ENCODE assay signal across 30 cellular contexts in the genomic region with DNA sequence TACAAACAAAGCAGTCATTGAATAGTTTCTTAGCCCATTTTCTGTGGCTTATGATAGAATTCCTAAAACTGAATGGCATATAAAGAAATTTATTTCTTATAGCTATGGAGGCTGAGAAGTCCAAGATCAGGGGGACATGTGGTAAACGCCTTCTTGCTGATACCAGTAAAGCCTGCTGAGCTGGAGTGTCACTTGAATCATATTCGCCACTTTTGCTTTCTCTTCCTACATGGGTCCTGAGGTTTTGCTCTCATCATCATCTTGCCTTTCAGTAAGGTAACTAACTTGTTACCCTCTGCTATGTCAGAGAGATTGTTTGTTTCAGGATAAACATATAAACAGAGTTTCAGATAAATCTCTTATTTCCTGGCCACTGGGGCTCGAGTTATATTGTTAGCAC.
A peak's percentile ranks its signal among the peaks of the same experiment; 100 is the strongest.
DNase-seq lines count a peak whose midpoint lies in the region; ATAC-seq and TF ChIP-seq lines count a peak whose summit lies in the region.
"Had no signal": no experiment of that assay in that cellular context is flagged by ENCODE, and none has a peak within 500 bp of the region (broad histone marks: within the 10 kb centered on the region; RNA-seq: fewer than 3 reads in every experiment).

No MANE protein-coding gene starts in this region.

- TF ChIP-seq CTCF in OCI-LY3 (IDR thresholded peaks at IDR 0.05; ENCODE audit: low read depth, low read length): no peak
- no peak for TF ChIP-seq CTCF in natural killer cell (IDR thresholded peaks at IDR 0.05)

- H3K4me1 Mint-ChIP-seq in activated naive CD4-positive, alpha-beta T cell treated with anti-CD3 and anti-CD28 coated beads for 36 hours (ENCODE audit: low read depth): peaks cover 42% of the 10 kb centered on the region
- H3K4me1 Mint-ChIP-seq in natural killer cell: peaks cover 11 to 27% of the 10 kb centered on the region in 2 donors

- H2AFZ ChIP-seq in OCI-LY3 (ENCODE audit: low read depth, low read length): no peak overlapping the region
- H2AFZ ChIP-seq: hepatocyte, neural progenitor cell, parathyroid adenoma had no signal

- no peaks in the 10 kb centered on the region for H3K9me3 Mint-ChIP-seq in activated naive CD4-positive, alpha-beta T cell treated with anti-CD3 and anti-CD28 coated beads for 36 hours
- no peaks in the 10 kb centered on the region for H3K9me3 Mint-ChIP-seq in natural killer cell
- H3K9me3 Mint-ChIP-seq: activated T-cell treated with anti-CD3 and anti-CD28 coated beads, Interleukin-2, amount 50 U/mL, for 24 hours; CD8-positive, alpha-beta T cell; memory B cell; T-helper 1 cell treated with Interleukin-12 subunit alpha and Interleukin-12 subunit beta and Interleukin-4 antibody, amounts not matched to agents 30 μg/mL and 1 μg/mL, for 36 hours had no signal

- DNase-seq in activated naive CD4-positive, alpha-beta T cell treated with anti-CD3 and anti-CD28 coated beads for 36 hours: peak; percentile 36
- no peak for DNase-seq in activated naive CD4-positive, alpha-beta T cell treated with Interleukin-2 at 50 U/mL for 16 hours
- DNase-seq in natural killer cell: no peak
- DNase-seq: activated CD4-positive, CD25-positive, alpha-beta regulatory T cell; activated naive CD4-positive, alpha-beta T cell; activated T-cell treated with anti-CD3 and anti-CD28 coated beads, Interleukin-2, amount 50 U/mL, for 24 hours; BE2C; CD8-positive, alpha-beta T cell; DMS 273 treated with DMSO at 0.1 percent for 48 hours; NCI-H1417 treated with DMSO at 0.1 percent for 48 hours; NCI-H2081 treated with DMSO at 0.1 percent for 48 hours; NCI-H2227 treated with DMSO at 0.1 percent for 48 hours; NCI-H526; NK-92 treated with Interleukin-12 subunit alpha and Interleukin-12 subunit beta, amount 100 ng/mL, for 24 hours; PC-3; stimulated activated naive CD4-positive, alpha-beta T cell treated with Interleukin-2 at 50 U/mL for 16 hours; uterus had no signal

- peaks cover 7% of the 10 kb centered on the region; the same call in 1 of the 2 replicates for H3K9me3 ChIP-seq in OCI-LY3 (ENCODE audit: insufficient read depth, low read length)
- H3K9me3 ChIP-seq: BE2C, gastroesophageal sphincter, uterus had no signal

- intact Hi-C loops in activated naive CD4-positive, alpha-beta T cell treated with anti-CD3 and anti-CD28 coated beads for 36 hours (cut with micrococcal nuclease): loop anchor here (5.0 kb wide), 1 partner anchor 356 kb away; no protein-coding TSS in a partner anchor
- intact Hi-C loops in natural killer cell (cut with micrococcal nuclease): no loop called here

- peak; percentile 71 for ATAC-seq in HG03025 (IDR thresholded peaks at IDR 0.05; ENCODE audit: low FRiP score, unreplicated experiment)
- peak; percentile 36 to 76 (median 74) for ATAC-seq in natural killer cell
- no peak for ATAC-seq in HG03095 (IDR thresholded peaks at IDR 0.05; ENCODE audit: unreplicated experiment)
- ATAC-seq in GM19324 (IDR thresholded peaks at IDR 0.05; ENCODE audit: low FRiP score, unreplicated experiment): no peak
- ATAC-seq: CD8-positive, alpha-beta T cell; gastroesophageal sphincter; K562; PC-3 had no signal

- peaks cover 4% of the 10 kb centered on the region for H3K36me3 Mint-ChIP-seq in activated naive CD4-positive, alpha-beta T cell treated with anti-CD3 and anti-CD28 coated beads for 36 hours (ENCODE audit: low read depth)
- no peaks in the 10 kb centered on the region for H3K36me3 Mint-ChIP-seq in natural killer cell
- H3K36me3 Mint-ChIP-seq: CD8-positive, alpha-beta T cell; neural progenitor cell had no signal

- H3K27ac Mint-ChIP-seq in activated naive CD4-positive, alpha-beta T cell treated with anti-CD3 and anti-CD28 coated beads for 36 hours: peak overlapping the region; percentile 42
- H3K27ac Mint-ChIP-seq in natural killer cell: peak overlapping the region; percentile 12 to 21
- H3K27ac Mint-ChIP-seq: activated T-cell treated with anti-CD3 and anti-CD28 coated beads, Interleukin-2, amount 50 U/mL, for 24 hours; CD8-positive, alpha-beta T cell; memory B cell; neural progenitor cell; T-helper 1 cell treated with Interleukin-12 subunit alpha and Interleukin-12 subunit beta and Interleukin-4 antibody, amounts not matched to agents 30 μg/mL and 1 μg/mL, for 36 hours had no signal

- H3K9ac ChIP-seq in OCI-LY3 (ENCODE audit: low read length): no peak overlapping the region
- H3K9ac ChIP-seq: neural progenitor cell, parathyroid adenoma had no signal

- H4K20me1 ChIP-seq in OCI-LY3 (ENCODE audit: insufficient read depth, low read length): no peaks in the 10 kb centered on the region

- H3K27ac ChIP-seq in OCI-LY3 (ENCODE audit: low read length): no peak overlapping the region
- H3K27ac ChIP-seq: gastroesophageal sphincter, hepatocyte, neural progenitor cell, parathyroid adenoma, SK-N-MC, uterus had no signal

- no peak overlapping the region for H3K4me3 ChIP-seq in OCI-LY3 (ENCODE audit: low read length)
- H3K4me3 ChIP-seq: gastroesophageal sphincter, hepatocyte, K562, neural progenitor cell, SK-N-MC, smooth muscle cell, uterus had no signal

- 0 out of 2 replicates have a peak overlapping the region, but pooled peaks have one; percentile 8 for H3K4me2 ChIP-seq in OCI-LY3 (ENCODE audit: low read length)
- H3K4me2 ChIP-seq: hepatocyte, neural progenitor cell, smooth muscle cell had no signal

- H3K27me3 Mint-ChIP-seq in activated naive CD4-positive, alpha-beta T cell treated with anti-CD3 and anti-CD28 coated beads for 36 hours (ENCODE audit: low read depth): no peaks in the 10 kb centered on the region
- H3K27me3 Mint-ChIP-seq in natural killer cell (ENCODE audit: low read depth in 2 of 2): no peaks in the 10 kb centered on the region
- H3K27me3 Mint-ChIP-seq: activated T-cell treated with anti-CD3 and anti-CD28 coated beads, Interleukin-2, amount 50 U/mL, for 24 hours; memory B cell had no signal

- no peaks in the 10 kb centered on the region for H3K27me3 ChIP-seq in OCI-LY3 (ENCODE audit: low read depth, low read length)
- H3K27me3 ChIP-seq: BE2C, gastroesophageal sphincter, hepatocyte, neural progenitor cell, uterus had no signal

- CTCF ChIA-PET in activated naive CD4-positive, alpha-beta T cell treated with anti-CD3 and anti-CD28 coated beads for 36 hours (lab: Charles Lee): no interaction called here

- no peaks in the 10 kb centered on the region for H3K36me3 ChIP-seq in OCI-LY3 (replicated peaks; ENCODE audit: low read depth, low read length)
- H3K36me3 ChIP-seq: BE2C, gastroesophageal sphincter, neural progenitor cell, uterus had no signal

- no peaks in the 10 kb centered on the region for H3K79me2 ChIP-seq in OCI-LY3 (ENCODE audit: low read length)
- H3K79me2 ChIP-seq: hepatocyte, parathyroid adenoma had no signal

- no peak overlapping the region for H3K4me3 Mint-ChIP-seq in activated naive CD4-positive, alpha-beta T cell treated with anti-CD3 and anti-CD28 coated beads for 36 hours
- no peak overlapping the region for H3K4me3 Mint-ChIP-seq in natural killer cell
- H3K4me3 Mint-ChIP-seq: activated T-cell treated with anti-CD3 and anti-CD28 coated beads, Interleukin-2, amount 50 U/mL, for 24 hours; CD8-positive, alpha-beta T cell; memory B cell; neural progenitor cell; T-helper 1 cell treated with Interleukin-12 subunit alpha and Interleukin-12 subunit beta and Interleukin-4 antibody, amounts not matched to agents 30 μg/mL and 1 μg/mL, for 36 hours had no signal

- H3K4me1 ChIP-seq in OCI-LY3 (ENCODE audit: low read length): no peaks in the 10 kb centered on the region
- H3K4me1 ChIP-seq: BE2C, parathyroid adenoma, uterus had no signal

Comparison
In these comparisons a context has a peak if more than half of its experiments do, and no peak if none do; other contexts are left out.
1. ATAC-seq: peak in HG03025 (single experiment) and natural killer cell (3 of 3); none in HG03095 (single experiment) and GM19324 (single experiment).